1 cellular context compared by ENCODE assay signal in genomic region chr12:71642264-71642663, GRCh38.
A peak's percentile ranks its signal among the peaks of the same experiment; 100 is the strongest.
TF ChIP-seq lines count a peak whose summit lies in the region.

No MANE protein-coding gene starts in this region.

TF ChIP-seq in GM12878, 131 proteins besides CTCF, POLR2A, EP300 and RAD21:
- peak; percentile 21 for TF ChIP-seq JUNB (IDR thresholded peaks at IDR 0.05)
- TF ChIP-seq BRCA1 (IDR thresholded peaks at IDR 0.05; ENCODE audit: low read depth, low read length): no peak
